In the genomic region with DNA sequence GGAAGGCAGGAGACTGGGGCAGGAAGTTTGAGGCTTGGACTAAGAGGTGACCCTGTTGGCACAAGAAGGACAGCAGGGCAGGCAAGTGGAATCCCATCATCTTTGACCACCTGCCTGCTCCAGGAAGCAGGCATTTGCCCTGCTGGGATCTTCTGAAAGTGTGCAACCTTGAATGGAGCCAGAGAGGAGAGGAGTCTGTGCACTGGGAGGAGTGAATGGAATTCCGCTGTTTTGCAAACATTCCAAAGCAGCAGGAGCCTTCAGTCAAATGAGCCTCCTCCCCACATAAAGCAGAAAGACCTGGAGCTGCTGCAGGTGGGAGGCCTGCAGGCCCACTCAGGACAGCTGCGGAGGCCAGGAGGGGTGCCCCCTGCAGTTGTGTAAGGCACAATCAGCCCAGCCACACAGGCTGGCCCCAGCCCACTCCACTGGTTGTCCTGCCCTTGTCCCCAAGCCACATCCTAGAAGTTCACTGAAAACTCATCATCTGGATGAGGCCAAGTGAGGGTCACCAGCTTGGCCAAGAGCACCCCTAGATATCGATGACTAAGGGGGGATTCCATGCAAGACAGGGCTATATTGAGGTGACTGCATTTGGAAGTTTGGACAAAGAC, we compare ENCODE assay signal across 20 cellular contexts.
DNase-seq lines count a peak whose midpoint lies in the region; ATAC-seq and TF ChIP-seq lines count a peak whose summit lies in the region.
"Had no signal": no experiment of that assay in that cellular context is flagged by ENCODE, and none has a peak within 500 bp of the region (broad histone marks: within the 10 kb centered on the region; RNA-seq: fewer than 3 reads in every experiment).

No MANE protein-coding gene starts in this region.

- H3K36me3 ChIP-seq in spleen (no peaks in the 10 kb centered on the region), tibial nerve (no peaks in the 10 kb centered on the region)
- H3K36me3 ChIP-seq: BLaER1, SJSA1 had no signal

- no peaks in the 10 kb centered on the region for H3K9me3 Mint-ChIP-seq in natural killer cell treated with Interleukin-12 subunit alpha and Interleukin-12 subunit beta and Interleukin-15 and Interleukin-18, amount 100 ng/mL, for 72 hours
- H3K9me3 Mint-ChIP-seq in natural killer cell (no peaks in the 10 kb centered on the region), brain (no peaks in the 10 kb centered on the region)
- H3K9me3 Mint-ChIP-seq: CD8-positive, alpha-beta T cell; HFFc6 had no signal

- no peaks in the 10 kb centered on the region for H3K36me3 Mint-ChIP-seq in natural killer cell treated with Interleukin-12 subunit alpha and Interleukin-12 subunit beta and Interleukin-15 and Interleukin-18, amount 100 ng/mL, for 72 hours
- no peaks in the 10 kb centered on the region for H3K36me3 Mint-ChIP-seq in natural killer cell
- H3K36me3 Mint-ChIP-seq in brain, result no peaks in the 10 kb centered on the region
- H3K36me3 Mint-ChIP-seq: CD8-positive, alpha-beta T cell had no signal

- H3K27me3 ChIP-seq in spleen (replicated peaks in 1 of 7), result no peaks in the 10 kb centered on the region
- H3K27me3 ChIP-seq in tibial nerve, result no peaks in the 10 kb centered on the region
- H3K27me3 ChIP-seq: BLaER1, SJSA1 had no signal

- TF ChIP-seq EP300 in tibial nerve (IDR thresholded peaks at IDR 0.05), result no peak

- H3K4me3 ChIP-seq in spleen (no peak overlapping the region), tibial nerve (no peak overlapping the region)
- H3K4me3 ChIP-seq: BLaER1, GM23248, SJSA1 had no signal

- H3K9me3 ChIP-seq in spleen (no peaks in the 10 kb centered on the region), tibial nerve (no peaks in the 10 kb centered on the region)
- H3K9me3 ChIP-seq: BLaER1, SJSA1 had no signal

- peak; percentile 54 for DNase-seq in natural killer cell treated with Interleukin-12 subunit alpha and Interleukin-12 subunit beta and Interleukin-15 and Interleukin-18, amount 100 ng/mL, for 72 hours (ENCODE audit: low spot score)
- DNase-seq in natural killer cell, result no peak
- DNase-seq in left kidney (ENCODE audit: low read depth, low spot score), result peak; percentile 60
- peak; percentile 40 for DNase-seq in spleen
- no peak for DNase-seq in A172 (ENCODE audit: low spot score)
- DNase-seq in tibial nerve (ENCODE audit: low spot score in 2 of 2), result no peak
- DNase-seq: 8988T; CD8-positive, alpha-beta T cell; DMS79 treated with DMSO at 0.1 percent for 48 hours; GM23248; HFFc6; IMR-90; NCI-H1105; NCI-H187; NCI-H69; PC-3 had no signal

- H3K4me1 ChIP-seq in spleen (no peaks in the 10 kb centered on the region), tibial nerve (no peaks in the 10 kb centered on the region)
- H3K4me1 ChIP-seq: SJSA1 had no signal

- no peaks in the 10 kb centered on the region for H3K4me1 Mint-ChIP-seq in natural killer cell treated with Interleukin-12 subunit alpha and Interleukin-12 subunit beta and Interleukin-15 and Interleukin-18, amount 100 ng/mL, for 72 hours (ENCODE audit: low read depth in 2 of 2)
- no peaks in the 10 kb centered on the region for H3K4me1 Mint-ChIP-seq in natural killer cell
- H3K4me1 Mint-ChIP-seq in brain, result peaks cover 97% of the 10 kb centered on the region

- WGBS in spleen, 5 donors, result 60 to 100% (median 94%) methylated on average over 1 to 3 of the region's 3 CpGs
- 80 to 100% methylated on average over 3 of the region's 3 CpGs for WGBS in tibial nerve, 2 donors

- intact Hi-C loops in natural killer cell (cut with micrococcal nuclease), result no loop called here
- intact Hi-C loops in spleen (cut with DNase I; ENCODE audit: low total_unique reads), result no loop called here

- H3K4me3 Mint-ChIP-seq in natural killer cell treated with Interleukin-12 subunit alpha and Interleukin-12 subunit beta and Interleukin-15 and Interleukin-18, amount 100 ng/mL, for 72 hours, result no peak overlapping the region
- H3K4me3 Mint-ChIP-seq in natural killer cell (no peak overlapping the region), brain (no peak overlapping the region)
- H3K4me3 Mint-ChIP-seq: CD8-positive, alpha-beta T cell; HFFc6 had no signal

- TF ChIP-seq CTCF in natural killer cell (IDR thresholded peaks at IDR 0.05) (no peak), brain (conservative IDR thresholded peaks at IDR 0.05) (no peak), spleen (IDR thresholded peaks at IDR 0.05 in 8 of 11, conservative IDR thresholded peaks at IDR 0.05 in 3 of 11) (no peak), tibial nerve (IDR thresholded peaks at IDR 0.05) (no peak)

- peaks cover 0 to 5% of the 10 kb centered on the region in 2 donors for H3K27me3 Mint-ChIP-seq in natural killer cell treated with Interleukin-12 subunit alpha and Interleukin-12 subunit beta and Interleukin-15 and Interleukin-18, amount 100 ng/mL, for 72 hours
- H3K27me3 Mint-ChIP-seq in natural killer cell (ENCODE audit: low read depth in 2 of 2) (peaks cover 0 to 2% of the 10 kb centered on the region in 2 donors), brain (peaks cover 3% of the 10 kb centered on the region)

- no peak for TF ChIP-seq POLR2A in spleen (IDR thresholded peaks at IDR 0.05)
- no peak for TF ChIP-seq POLR2A in tibial nerve (IDR thresholded peaks at IDR 0.05)

- no peak overlapping the region for H3K27ac Mint-ChIP-seq in natural killer cell treated with Interleukin-12 subunit alpha and Interleukin-12 subunit beta and Interleukin-15 and Interleukin-18, amount 100 ng/mL, for 72 hours
- no peak overlapping the region for H3K27ac Mint-ChIP-seq in natural killer cell
- H3K27ac Mint-ChIP-seq in brain, result peak overlapping the region in 3 of 5 experiments; percentile 75 to 93 (median 76)
- H3K27ac Mint-ChIP-seq: CD8-positive, alpha-beta T cell; HFFc6 had no signal

- peak in 1 of 2 donors; percentile 41 for ATAC-seq in natural killer cell treated with Interleukin-12 subunit alpha and Interleukin-12 subunit beta and Interleukin-15 and Interleukin-18, amount 100 ng/mL, for 72 hours
- no peak for ATAC-seq in natural killer cell
- no peak for ATAC-seq in HG03354 (IDR thresholded peaks at IDR 0.05; ENCODE audit: poor library complexity, severe bottlenecking, unreplicated experiment)
- ATAC-seq: CD8-positive, alpha-beta T cell; PC-3 had no signal

- no peak overlapping the region for H3K27ac ChIP-seq in spleen
- no peak overlapping the region for H3K27ac ChIP-seq in tibial nerve
- H3K27ac ChIP-seq: BLaER1, GM23248, SJSA1 had no signal

Comparison
In these comparisons a context has a peak if more than half of its experiments do, and no peak if none do; other contexts are left out.
1. DNase-seq: peak in natural killer cell treated with Interleukin-12 subunit alpha and Interleukin-12 subunit beta and Interleukin-15 and Interleukin-18, amount 100 ng/mL, for 72 hours (single experiment), left kidney (single experiment) and spleen (single experiment); none in natural killer cell (single experiment), A172 (single experiment) and tibial nerve (0 of 2).
2. H3K27ac Mint-ChIP-seq: peak in brain (3 of 5); none in natural killer cell treated with Interleukin-12 subunit alpha and Interleukin-12 subunit beta and Interleukin-15 and Interleukin-18, amount 100 ng/mL, for 72 hours (0 of 2) and natural killer cell (0 of 2).